In the genomic region with DNA sequence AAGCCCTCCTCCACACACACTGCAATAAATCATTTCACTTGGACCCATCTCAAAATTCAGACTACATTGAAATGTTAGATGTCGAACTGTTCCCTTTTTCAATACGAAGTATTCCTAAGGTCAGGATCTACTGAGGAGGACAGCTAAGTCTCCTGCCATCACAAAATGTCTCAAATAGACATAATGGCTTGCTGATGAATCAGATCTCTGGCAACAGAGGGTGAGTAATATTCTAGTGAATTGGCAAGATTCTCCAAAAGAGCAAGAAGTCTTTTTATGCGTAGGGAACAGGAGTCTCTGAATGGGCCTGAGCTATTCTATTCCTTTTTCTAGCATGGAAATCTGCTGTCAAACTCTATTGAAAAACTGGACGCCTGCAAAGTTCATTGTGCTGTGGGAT, we compare ENCODE assay signal across 13 cellular contexts.
DNase-seq lines count a peak whose midpoint lies in the region; ATAC-seq and TF ChIP-seq lines count a peak whose summit lies in the region.
"Had no signal": no experiment of that assay in that cellular context is flagged by ENCODE, and none has a peak within 500 bp of the region (broad histone marks: within the 10 kb centered on the region; RNA-seq: fewer than 3 reads in every experiment).

No MANE protein-coding gene starts in this region.

- H3K4me1 ChIP-seq in heart left ventricle (peaks cover 0 to 24% (median 14%) of the 10 kb centered on the region in 12 donors), aorta (ENCODE audit: control insufficient read depth in 1 of 2, insufficient read depth in 2 of 2, low read length in 2 of 2) (peaks cover 4 to 6% of the 10 kb centered on the region in 2 donors)

- intact Hi-C loops in heart left ventricle (cut with DNase I) (no loop called here), cardiac septum (cut with DNase I) (no loop called here), aorta (cut with DNase I) (loop anchor here in 1 of 2 donors (5.0 kb wide), 1 partner anchor 42 kb away; no protein-coding TSS in a partner anchor)

- ATAC-seq in heart left ventricle (peak; percentile 20 to 63 (median 36)), aorta (ENCODE audit: low FRiP score) (peak; percentile 80), HG03196 (IDR thresholded peaks at IDR 0.05; ENCODE audit: unreplicated experiment) (no peak)

- H3K36me3 ChIP-seq in heart left ventricle, result peaks cover 0 to 4% (median 0%) of the 10 kb centered on the region in 9 donors
- H3K36me3 ChIP-seq in aorta (ENCODE audit: control insufficient read depth in 1 of 2, insufficient read depth in 2 of 2, low read length in 1 of 2), result no peaks in the 10 kb centered on the region

- H3K9me3 ChIP-seq in heart left ventricle (no peaks in the 10 kb centered on the region), aorta (ENCODE audit: control insufficient read depth, low read length) (no peaks in the 10 kb centered on the region)

- H3K4me3 ChIP-seq in heart left ventricle, result no peak overlapping the region
- no peak overlapping the region for H3K4me3 ChIP-seq in choroid plexus epithelial cell (ENCODE audit: low read depth, low read length)
- no peak overlapping the region for H3K4me3 ChIP-seq in aorta (ENCODE audit: low read length in 2 of 2)
- H3K4me3 ChIP-seq: PC-9, skin epidermis had no signal

- no peak overlapping the region for H3K27ac ChIP-seq in heart left ventricle
- peak overlapping the region in 1 of 2 donors; percentile 93 for H3K27ac ChIP-seq in aorta (ENCODE audit: low read depth in 1 of 2, low read length in 2 of 2)
- H3K27ac ChIP-seq: HL-60, PC-9, skin epidermis had no signal

- DNase-seq in heart left ventricle (no peak), cardiac septum (ENCODE audit: low spot score) (no peak), choroid plexus epithelial cell (ENCODE audit: low read depth) (peak; percentile 80), kidney tubule cell (ENCODE audit: low spot score) (peak; percentile 68), aorta (no peak), DMS114 treated with DMSO at 0.1 percent for 48 hours (lab: John Stamatoyannopoulos, UW; ENCODE audit: unreplicated experiment) (no peak), NCI-H2081 treated with DMSO at 0.1 percent for 48 hours (lab: John Stamatoyannopoulos, UW) (no peak)
- DNase-seq: activated CD4-positive, alpha-beta T cell treated with anti-CD3 and anti-CD28 coated beads for 1 hour; activated gamma-delta T cell treated with Interleukin-2 at 50 U/mL for 16 hours had no signal

- TF ChIP-seq POLR2A in heart left ventricle (IDR thresholded peaks at IDR 0.05), result no peak

- no peaks in the 10 kb centered on the region for H3K27me3 ChIP-seq in heart left ventricle
- H3K27me3 ChIP-seq in aorta (ENCODE audit: control insufficient read depth in 1 of 2, insufficient read depth in 2 of 2, low read length in 1 of 2), result no peaks in the 10 kb centered on the region

- TF ChIP-seq CTCF in heart left ventricle (IDR thresholded peaks at IDR 0.05) (no peak), choroid plexus epithelial cell (conservative IDR thresholded peaks at IDR 0.05; ENCODE audit: low read depth, low read length) (no peak)

- WGBS in heart left ventricle, 4 donors, result 47 to 70% (median 62%) methylated on average over 4 of the region's 4 CpGs
- WGBS in aorta, 2 donors, result 6 to 8% methylated on average over 4 of the region's 4 CpGs

Comparison
In these comparisons a context has a peak if more than half of its experiments do, and no peak if none do; other contexts are left out.
1. DNase-seq: peak in choroid plexus epithelial cell (single experiment) and kidney tubule cell (single experiment); none in heart left ventricle (0 of 5), cardiac septum (single experiment), aorta (0 of 2), DMS114 treated with DMSO at 0.1 percent for 48 hours (single experiment) and NCI-H2081 treated with DMSO at 0.1 percent for 48 hours (single experiment).